Comparison of ENCODE assay signal across 25 cellular contexts in genomic region chr2:218505754-218506371, GRCh38.
"Had no signal": no experiment of that assay in that cellular context is flagged by ENCODE, and none has a peak within 500 bp of the region (broad histone marks: within the 10 kb centered on the region; RNA-seq: fewer than 3 reads in every experiment).

No MANE protein-coding gene starts in this region.

- H3K27ac Mint-ChIP-seq: mesothelial cell of epicardium, nephron, neural progenitor cell, progenitor cell of endocrine pancreas had no signal

- H3K9me3 Mint-ChIP-seq: mesothelial cell of epicardium; naive thymus-derived CD4-positive, alpha-beta T cell; nephron; neural progenitor cell; stimulated activated naive CD8-positive, alpha-beta T cell treated with anti-CD3 and anti-CD28 coated beads, Interleukin-15, amount 100 ng/mL, for 72 hours had no signal

- H3K4me3 Mint-ChIP-seq: mesothelial cell of epicardium; naive thymus-derived CD4-positive, alpha-beta T cell; nephron; neural progenitor cell; stimulated activated naive CD8-positive, alpha-beta T cell treated with anti-CD3 and anti-CD28 coated beads, Interleukin-15, amount 100 ng/mL, for 72 hours had no signal

- FAIRE-seq: endothelial cell of umbilical vein, islet of Langerhans had no signal

- DNase-seq: dermis blood vessel endothelial cell; effector memory CD4-positive, alpha-beta T cell; foreskin fibroblast; gastrocnemius medialis; heart left ventricle; left cardiac atrium; left lung; mesenchymal stem cell; naive thymus-derived CD4-positive, alpha-beta T cell; stimulated activated CD4-positive, alpha-beta T cell treated with anti-CD3 and anti-CD28 coated beads, Interleukin-12 subunit alpha, Interleukin-12 subunit beta, amount 100 ng/mL, for 4 hours; stimulated activated CD4-positive, alpha-beta T cell treated with anti-CD3 and anti-CD28 coated beads, Interleukin-1b, Interleukin-23, amount 100 ng/mL, for 48 hours; stimulated activated CD4-positive, alpha-beta T cell treated with anti-CD3 and anti-CD28 coated beads, Interleukin-4, amount 100 ng/mL, for 1 hour; stimulated activated CD8-positive, alpha-beta memory T cell treated with anti-CD3 and anti-CD28 coated beads, Interleukin-4, amount 100 ng/mL, for 48 hours; stimulated activated naive CD4-positive, alpha-beta T cell; stimulated activated naive CD8-positive, alpha-beta T cell treated with anti-CD3 and anti-CD28 coated beads, Interleukin-15, amount 100 ng/mL, for 72 hours; transverse colon; upper lobe of right lung; uterus had no signal

- H3K4me1 Mint-ChIP-seq: neural progenitor cell had no signal

- H3K27me3 Mint-ChIP-seq: naive thymus-derived CD4-positive, alpha-beta T cell; progenitor cell of endocrine pancreas; stimulated activated naive CD8-positive, alpha-beta T cell treated with anti-CD3 and anti-CD28 coated beads, Interleukin-15, amount 100 ng/mL, for 72 hours had no signal

- ATAC-seq: gastrocnemius medialis; heart left ventricle; left cardiac atrium; left lung; naive thymus-derived CD4-positive, alpha-beta T cell; sciatic nerve; stimulated activated naive CD8-positive, alpha-beta T cell treated with anti-CD3 and anti-CD28 coated beads, Interleukin-15, amount 100 ng/mL, for 72 hours; upper lobe of right lung had no signal
